In genomic region chr9:74770508-74771261, GRCh38 we compare ENCODE assay signal across 10 cellular contexts.
DNase-seq lines count a peak whose midpoint lies in the region; ATAC-seq and TF ChIP-seq lines count a peak whose summit lies in the region.
"Had no signal": no experiment of that assay in that cellular context is flagged by ENCODE, and none has a peak within 500 bp of the region (broad histone marks: within the 10 kb centered on the region; RNA-seq: fewer than 3 reads in every experiment).

No MANE protein-coding gene starts in this region.

- no peak overlapping the region for H3K27ac ChIP-seq in left lung
- H3K27ac ChIP-seq in upper lobe of right lung = no peak overlapping the region
- H3K27ac ChIP-seq: BLaER1 treated with 17β-estradiol and CSF1 and Interleukin-3, amounts not matched to agents 10 nM and 100 nM; epithelial cell of prostate had no signal

- DNase-seq in NCI-H2227 (lab: John Stamatoyannopoulos, UW; ENCODE audit: unreplicated experiment) (peak; percentile 19), NCI-H2227 treated with DMSO at 0.1 percent for 48 hours (lab: John Stamatoyannopoulos, UW) (no peak), OCI-M1 (lab: John Stamatoyannopoulos, UW) (peak; percentile 78), left lung (peak in 1 of 2 donors; percentile 82), upper lobe of right lung (no peak), OCI-M2 (lab: John Stamatoyannopoulos, UW; ENCODE audit: unreplicated experiment) (no peak)
- peak; percentile 34 for DNase-seq in activated naive CD4-positive, alpha-beta T cell treated with anti-CD3 and anti-CD28 coated beads, Interleukin-2, amount 50 U/mL, for 16 hours

- no peaks in the 10 kb centered on the region for H3K4me1 ChIP-seq in left lung
- H3K4me1 ChIP-seq in upper lobe of right lung = no peaks in the 10 kb centered on the region

- H3K9me3 ChIP-seq in left lung = no peaks in the 10 kb centered on the region
- no peaks in the 10 kb centered on the region for H3K9me3 ChIP-seq in upper lobe of right lung

- H3K27me3 ChIP-seq in left lung (no peaks in the 10 kb centered on the region), upper lobe of right lung (no peaks in the 10 kb centered on the region)
- H3K27me3 ChIP-seq: BLaER1 treated with 17β-estradiol and CSF1 and Interleukin-3, amounts not matched to agents 10 nM and 100 nM had no signal

- intact Hi-C loops in left lung (cut with DNase I) = loop anchor here in 1 of 2 donors (5.0 kb wide), 1 partner anchor 232 kb away; no protein-coding TSS in a partner anchor
- intact Hi-C loops in upper lobe of right lung (cut with DNase I) = loop anchor here (10.0 kb wide), 1 partner anchor 304 kb away; no protein-coding TSS in a partner anchor

- H3K4me3 ChIP-seq in left lung (no peak overlapping the region), upper lobe of right lung (no peak overlapping the region)
- H3K4me3 ChIP-seq: BLaER1 treated with 17β-estradiol and CSF1 and Interleukin-3, amounts not matched to agents 10 nM and 100 nM had no signal

- H3K36me3 ChIP-seq in left lung (no peaks in the 10 kb centered on the region), upper lobe of right lung (no peaks in the 10 kb centered on the region)
- H3K36me3 ChIP-seq: BLaER1 treated with 17β-estradiol and CSF1 and Interleukin-3, amounts not matched to agents 10 nM and 100 nM had no signal

- ATAC-seq in HG02885 (IDR thresholded peaks at IDR 0.05; ENCODE audit: poor library complexity, unreplicated experiment) = peak; percentile 71
- ATAC-seq in left lung = peak; percentile 22
- ATAC-seq in upper lobe of right lung = peak; percentile 63

- TF ChIP-seq CTCF in left lung (IDR thresholded peaks at IDR 0.05) (peak; percentile 29 to 50), upper lobe of right lung (IDR thresholded peaks at IDR 0.05) (peak; percentile 52)

Comparison
In these comparisons a context has a peak if more than half of its experiments do, and no peak if none do; other contexts are left out.
1. DNase-seq: peak in NCI-H2227 (single experiment), OCI-M1 (single experiment) and activated naive CD4-positive, alpha-beta T cell treated with anti-CD3 and anti-CD28 coated beads, Interleukin-2, amount 50 U/mL, for 16 hours (single experiment); none in NCI-H2227 treated with DMSO at 0.1 percent for 48 hours (single experiment), upper lobe of right lung (single experiment) and OCI-M2 (single experiment).
2. Peak in every context shown above with its lines, with median percentiles within 50 percentile points of each other: ATAC-seq.